Comparison of ENCODE assay signal across 19 cellular contexts in the genomic region with DNA sequence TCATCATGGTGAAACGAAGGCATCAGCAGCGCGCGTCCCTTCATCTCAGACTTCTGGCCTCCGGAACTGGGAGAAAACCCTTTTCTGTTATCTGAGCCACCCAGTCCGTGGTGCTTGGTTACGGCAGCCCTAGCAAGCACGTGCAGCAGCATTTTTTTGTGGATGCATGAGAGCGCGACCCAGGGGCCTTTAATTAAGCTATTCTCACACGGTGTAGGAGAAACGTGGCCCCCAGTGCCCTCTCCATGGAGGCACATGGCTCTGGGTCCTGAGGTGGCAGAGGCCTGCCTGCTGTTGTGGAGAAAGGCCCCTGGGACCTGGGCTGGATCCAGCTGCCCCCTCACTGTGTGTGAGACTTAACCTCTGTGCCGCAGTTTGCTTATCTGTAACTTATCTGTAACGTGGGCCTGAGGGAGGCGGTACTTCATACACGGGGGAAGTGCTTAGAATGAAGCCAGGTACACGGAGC. TPM values are rescaled to one million over a fixed set of nuclear protein-coding genes. Genes with fewer than 3 reads are reported as not detected.
A peak's percentile ranks its signal among the peaks of the same experiment; 100 is the strongest.
DNase-seq lines count a peak whose midpoint lies in the region; ATAC-seq, FAIRE-seq and TF ChIP-seq lines count a peak whose summit lies in the region.
"Had no signal": no experiment of that assay in that cellular context is flagged by ENCODE, and none has a peak within 500 bp of the region (broad histone marks: within the 10 kb centered on the region; RNA-seq: fewer than 3 reads in every experiment).

No MANE protein-coding gene starts in this region.

- H3K4me2 ChIP-seq in GM12878 (ENCODE audit: control insufficient read depth, insufficient read depth) = no peak overlapping the region
- H3K4me2 ChIP-seq: A549 had no signal

- in situ Hi-C loops in GM12878 (cut with MboI) = no loop called here

- H3K9me3 ChIP-seq in cardiac muscle cell (ENCODE audit: low read depth) = no peaks in the 10 kb centered on the region
- H3K9me3 ChIP-seq in GM12878 (replicated peaks; ENCODE audit: control insufficient read depth, insufficient read depth, low read length) = no peaks in the 10 kb centered on the region
- H3K9me3 ChIP-seq in lung (ENCODE audit: control insufficient read depth in 2 of 2, insufficient read depth in 1 of 2, low read length in 1 of 2) = peaks cover 0 to 6% of the 10 kb centered on the region in 2 donors
- H3K9me3 ChIP-seq: A549, breast epithelium had no signal

- no peak for TF ChIP-seq CTCF in cardiac muscle cell (IDR thresholded peaks at IDR 0.05; ENCODE audit: low read depth, low read length)
- TF ChIP-seq CTCF in GM12878 (IDR thresholded peaks at IDR 0.05 in 2 of 3, conservative IDR thresholded peaks at IDR 0.05 in 1 of 3; ENCODE audit: control insufficient read depth in 2 of 3, extremely low read depth in 1 of 3, insufficient read depth in 1 of 3, low read depth in 3 of 3, low read length in 3 of 3) = no peak
- TF ChIP-seq CTCF in lung (IDR thresholded peaks at IDR 0.05; ENCODE audit: control extremely low read depth, extremely low read depth) = no peak

- DNase-seq in cardiac muscle cell (ENCODE audit: low read depth in 1 of 2, low spot score in 1 of 2) (no peak), cardiac septum (ENCODE audit: low spot score) (no peak), GM12878 (ENCODE audit: low read depth, low spot score) (no peak), lung (ENCODE audit: low spot score) (no peak), T1000 (lab: John Stamatoyannopoulos, UW) (no peak), UCSD-AML1 (lab: John Stamatoyannopoulos, UW; ENCODE audit: unreplicated experiment) (no peak), NCI-H446 (lab: John Stamatoyannopoulos, UW) (no peak), activated gamma-delta T cell treated with Interleukin-2 at 50 U/mL for 16 hours (no peak)
- DNase-seq: activated CD8-positive, alpha-beta memory T cell treated with anti-CD3 and anti-CD28 coated beads for 24 hours; activated T-cell treated with anti-CD3 and anti-CD28 coated beads, Interleukin-2, amount 50 U/mL, for 72 hours; DMS153; glutamatergic neuron; NCI-H1417; stimulated activated CD4-positive, alpha-beta T cell treated with anti-CD3 and anti-CD28 coated beads, Interleukin-4, amount 100 ng/mL, for 4 hours had no signal

- CTCF ChIA-PET in GM12878 (lab: Yijun Ruan, JAX) = interaction anchor here (1.8 to 3.7 kb wide), 2 partner anchors 24 to 47 kb away, joined by 6 to 23 read pairs; no protein-coding TSS in a partner anchor

- POLR2A ChIA-PET in GM12878 (lab: Charles Lee) = no interaction called here

- H3K27me3 ChIP-seq in cardiac muscle cell (no peaks in the 10 kb centered on the region), GM12878 (replicated peaks in 1 of 2; ENCODE audit: control insufficient read depth in 2 of 2, insufficient read depth in 2 of 2, low read length in 1 of 2) (0 out of 4 replicates have a peak, but pooled peaks cover 0 to 2% of the 10 kb centered on the region in 2 experiments), lung (ENCODE audit: control insufficient read depth, insufficient read depth) (no peaks in the 10 kb centered on the region)

- no peaks in the 10 kb centered on the region for H3K79me2 ChIP-seq in GM12878 (ENCODE audit: control insufficient read depth, insufficient read depth, low read length)

- H3K9ac ChIP-seq in GM12878 (ENCODE audit: control insufficient read depth, insufficient read depth, low read length) = no peak overlapping the region

- ATAC-seq in GM12878 (peak; percentile 34), lung (ENCODE audit: insufficient read depth, low FRiP score) (no peak)
- ATAC-seq: A549; activated T-cell treated with anti-CD3 and anti-CD28 coated beads, Interleukin-2, amount 50 U/mL, for 72 hours; WTC11 had no signal

- no peak for TF ChIP-seq POLR2A in GM12878 (IDR thresholded peaks at IDR 0.05; ENCODE audit: low read depth, low read length)

- no peak overlapping the region for H2AFZ ChIP-seq in GM12878 (ENCODE audit: control insufficient read depth, low read depth, low read length)

- no TSS peak for BruUV-seq in GM12878 (replicated peaks; lab: Mats Ljungman, UMichigan)

- 63% methylated on average over 17 of the region's 17 CpGs for WGBS in GM12878 (ENCODE audit: insufficient coverage, insufficient replicate concordance, low lambda C conversion rate, missing lambda C conversion rate)
- WGBS in lung, 2 donors = 70 to 85% methylated on average over 16 to 17 of the region's 17 CpGs

- H3K4me3 ChIP-seq in cardiac muscle cell (no peak overlapping the region), GM12878 (no peak overlapping the region), lung (no peak overlapping the region)
- H3K4me3 ChIP-seq: A549, breast epithelium had no signal

- H3K4me1 ChIP-seq in cardiac muscle cell (ENCODE audit: low read depth) (peaks cover 4% of the 10 kb centered on the region), GM12878 (ENCODE audit: control insufficient read depth, insufficient read depth, low read length) (peaks cover 17% of the 10 kb centered on the region), lung (ENCODE audit: control insufficient read depth in 2 of 2, insufficient read depth in 2 of 2, low read length in 2 of 2) (peaks cover 0 to 6% of the 10 kb centered on the region in 2 donors)
- H3K4me1 ChIP-seq: A549, breast epithelium had no signal

- RAD21 ChIA-PET in GM12878 (lab: Charles Lee; ENCODE audit: unreplicated experiment) = no interaction called here

- TF ChIP-seq EP300 in GM12878 (IDR thresholded peaks at IDR 0.05; ENCODE audit: borderline replicate concordance in 1 of 2, control insufficient read depth in 1 of 2, low read depth in 2 of 2, low read length in 2 of 2) = no peak

- FAIRE-seq in GM12878 (lab: Jason Lieb, UNC) = no peak
- FAIRE-seq: A549, HTR-8/SVneo had no signal

- TF ChIP-seq RAD21 in GM12878 (IDR thresholded peaks at IDR 0.05; ENCODE audit: insufficient read depth, low read depth, low read length) = no peak

- SMC1A ChIA-PET in GM12878 (lab: Charles Lee; ENCODE audit: uncharacterized antibody, unreplicated experiment) = interaction anchor here (1.5 kb wide), 1 partner anchor 10 kb away, joined by 6 read pairs; a partner anchor contains a TSS

- H3K27ac ChIP-seq in cardiac muscle cell (peak overlapping the region; percentile 66), GM12878 (ENCODE audit: control insufficient read depth, insufficient read depth) (no peak overlapping the region), lung (ENCODE audit: low read depth in 1 of 2, low read length in 1 of 2) (peak overlapping the region; percentile 24)
- H3K27ac ChIP-seq: A549, C4-2B had no signal

- H4K20me1 ChIP-seq in GM12878 (ENCODE audit: control insufficient read depth, insufficient read depth) = no peaks in the 10 kb centered on the region

- H3K36me3 ChIP-seq in cardiac muscle cell = no peaks in the 10 kb centered on the region
- no peaks in the 10 kb centered on the region for H3K36me3 ChIP-seq in GM12878 (ENCODE audit: control insufficient read depth in 2 of 2, insufficient read depth in 2 of 2, low read length in 1 of 2)
- H3K36me3 ChIP-seq in lung (ENCODE audit: control insufficient read depth in 2 of 2, insufficient read depth in 2 of 2, low read length in 2 of 2) = no peaks in the 10 kb centered on the region
- H3K36me3 ChIP-seq: breast epithelium had no signal

- intact Hi-C loops in cardiac septum (cut with DNase I) = no loop called here
- intact Hi-C loops in GM12878 (cut with micrococcal nuclease; ENCODE audit: unreplicated experiment) = loop anchor here (2.0 to 5.0 kb wide), 2 partner anchors 45 to 169 kb away; no protein-coding TSS in a partner anchor

TF ChIP-seq in GM12878, 131 proteins besides CTCF, POLR2A, EP300 and RAD21 (continues in another document):
- TF ChIP-seq, protein P1, sequence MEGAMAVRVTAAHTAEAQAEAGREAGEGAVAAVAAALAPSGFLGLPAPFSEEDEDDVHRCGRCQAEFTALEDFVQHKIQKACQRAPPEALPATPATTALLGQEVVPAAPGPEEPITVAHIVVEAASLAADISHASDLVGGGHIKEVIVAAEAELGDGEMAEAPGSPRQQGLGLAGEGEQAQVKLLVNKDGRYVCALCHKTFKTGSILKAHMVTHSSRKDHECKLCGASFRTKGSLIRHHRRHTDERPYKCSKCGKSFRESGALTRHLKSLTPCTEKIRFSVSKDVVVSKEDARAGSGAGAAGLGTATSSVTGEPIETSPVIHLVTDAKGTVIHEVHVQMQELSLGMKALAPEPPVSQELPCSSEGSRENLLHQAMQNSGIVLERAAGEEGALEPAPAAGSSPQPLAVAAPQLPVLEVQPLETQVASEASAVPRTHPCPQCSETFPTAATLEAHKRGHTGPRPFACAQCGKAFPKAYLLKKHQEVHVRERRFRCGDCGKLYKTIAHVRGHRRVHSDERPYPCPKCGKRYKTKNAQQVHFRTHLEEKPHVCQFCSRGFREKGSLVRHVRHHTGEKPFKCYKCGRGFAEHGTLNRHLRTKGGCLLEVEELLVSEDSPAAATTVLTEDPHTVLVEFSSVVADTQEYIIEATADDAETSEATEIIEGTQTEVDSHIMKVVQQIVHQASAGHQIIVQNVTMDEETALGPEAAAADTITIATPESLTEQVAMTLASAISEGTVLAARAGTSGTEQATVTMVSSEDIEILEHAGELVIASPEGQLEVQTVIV (IDR thresholded peaks at IDR 0.05; ENCODE audit: borderline replicate concordance, partially characterized antibody) = no peak
- TF ChIP-seq BHLHE40 (IDR thresholded peaks at IDR 0.05; ENCODE audit: borderline replicate concordance in 1 of 2, low read depth in 2 of 2, low read length in 1 of 2) = peak in 1 of 2 experiments; percentile 31; a peak in 1 of 4 replicates
- no peak for TF ChIP-seq CREM (IDR thresholded peaks at IDR 0.05; ENCODE audit: low read depth)
- TF ChIP-seq YBX1 (IDR thresholded peaks at IDR 0.05) = no peak

RNA-seq across cellular contexts. Expression of a gene that starts 9.5 kb away (rescaled TPM):
- total RNA-seq in cardiac muscle cell = 15.2 and 18.2 TPM in 2 replicates
- polyA plus RNA-seq in cardiac muscle cell = 5.4 and 7.8 TPM in 2 replicates
- total RNA-seq in cardiac septum = 23.4 TPM
- total RNA-seq in GM12878 (2013; cell fraction: nucleolus; rRNA removed) = 3.0 TPM in 2 replicates
- total RNA-seq in GM12878 (2014; rRNA removed) = 4.0 and 4.1 TPM in 2 replicates
- total RNA-seq in GM12878 (2014; rRNA removed; fragmentation: Illumina TruSeq; extraction: Trizol) = 2.9 and 3.2 TPM in 2 replicates
- total RNA-seq in GM12878 (2021) = 6.9 and 8.0 TPM in 2 replicates
- not detected for polyA plus RNA-seq in GM12878 (2011; ENCODE audit: low read depth)
- polyA plus RNA-seq in GM12878 (2011; rRNA removed) = 0.91 and 1.0 TPM in 2 replicates
- 1.3 and 1.6 TPM in 2 replicates for polyA plus RNA-seq in GM12878 (2011; cell fraction: cytosol; rRNA removed)
- polyA plus RNA-seq in GM12878 (2011; cell fraction: nucleus; rRNA removed) = 0.86 and 1.6 TPM in 2 replicates
- polyA plus RNA-seq in GM12878 (2012) = 0.03 and 0.20 TPM in 2 replicates
- polyA plus RNA-seq in GM12878 (2014; fragmentation: Illumina TruSeq; extraction: Trizol) = 2.9 and 4.9 TPM in 2 replicates
- polyA plus RNA-seq in GM12878 (2014; fragmentation: Nextera tagmentation; extraction: Ambion mirVana) = 1 to 10 TPM in 1 of 2 experiments, under 1 TPM in 1; 0.90 to 1.1 TPM
- polyA plus RNA-seq in GM12878 (2014; rRNA removed) = 2.6 and 2.7 TPM in 2 replicates
- 1 to 10 TPM; 3.2 to 4.3 TPM for polyA plus RNA-seq in GM12878 (2016; fragmentation: Nextera tagmentation; extraction: Ambion mirVana)
- polyA minus RNA-seq in GM12878 (2011; rRNA and poly(A)+ RNA removed) = 2.8 and 3.7 TPM in 2 replicates
- polyA minus RNA-seq in GM12878 (2011; cell fraction: cytosol; rRNA and poly(A)+ RNA removed) = 1.6 and 1.7 TPM in 2 replicates
- 0.73 and 2.3 TPM in 2 replicates for polyA minus RNA-seq in GM12878 (2011; cell fraction: nucleus; rRNA and poly(A)+ RNA removed)
- total RNA-seq in lung = 10 to 100 TPM in 1 of 2 donors, 1 to 10 TPM in 1; 9.3 to 11.3 TPM
- polyA plus RNA-seq in lung = 1 to 10 TPM; 2.1 to 2.3 TPM
